30 cellular contexts compared by ENCODE assay signal in the genomic region with DNA sequence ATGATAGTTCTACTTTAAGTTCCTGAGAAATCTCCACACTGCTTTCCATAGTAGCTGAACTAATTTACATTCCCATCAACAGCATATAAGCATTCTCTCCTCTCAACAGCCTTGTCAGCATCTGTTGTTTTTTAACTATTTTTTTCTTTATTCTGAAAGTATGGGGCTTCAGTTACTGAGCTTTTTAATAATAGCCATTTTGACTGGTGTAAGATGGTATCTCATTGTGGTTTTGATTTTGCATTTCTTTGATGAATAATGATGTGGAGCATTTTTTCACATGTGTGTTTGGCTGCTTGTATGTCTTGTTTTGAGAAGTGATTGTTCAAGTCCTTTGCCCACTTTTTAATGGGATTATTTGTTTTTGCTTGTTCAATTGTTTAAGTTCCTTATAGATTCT. TPM values are rescaled to one million over a fixed set of nuclear protein-coding genes. Genes with fewer than 3 reads are reported as not detected.
"Had no signal": no experiment of that assay in that cellular context is flagged by ENCODE, and none has a peak within 500 bp of the region (broad histone marks: within the 10 kb centered on the region; RNA-seq: fewer than 3 reads in every experiment).

No MANE protein-coding gene starts in this region.

- H3K27ac ChIP-seq: body of pancreas, cardiac muscle cell, epithelial cell of prostate, lower lobe of right lung, sigmoid colon, thoracic aorta, vagina, VCaP had no signal

- DNase-seq: activated CD4-positive, CD25-positive, alpha-beta regulatory T cell treated with anti-CD3 and anti-CD28 coated beads, Interleukin-2, amount 50 U/mL, for 72 hours; activated naive CD4-positive, alpha-beta T cell; activated naive CD8-positive, alpha-beta T cell treated with anti-CD3 and anti-CD28 coated beads for 36 hours; activated T-cell treated with anti-CD3 and anti-CD28 coated beads, Interleukin-2, amount 50 U/mL, for 24 hours; amygdala; body of pancreas; foreskin melanocyte; lower lobe of right lung; mesendoderm; mucosa of descending colon; naive B cell; retina; sigmoid colon; stimulated activated CD4-positive, alpha-beta T cell treated with anti-CD3 and anti-CD28 coated beads, Interleukin-2, amount 100 ng/mL, for 48 hours; stimulated activated CD8-positive, alpha-beta memory T cell treated with anti-CD3 and anti-CD28 coated beads, Interleukin-4, amount 100 ng/mL, for 48 hours; stimulated activated naive B cell treated with anti-CD40 and anti-IgM and Interleukin-4, amounts not matched to agents 10 μg/mL and 1 μg/mL and 100 μg/mL, for 72 hours had no signal

- H3K27ac Mint-ChIP-seq: activated naive CD8-positive, alpha-beta T cell treated with anti-CD3 and anti-CD28 coated beads for 36 hours; activated T-cell treated with anti-CD3 and anti-CD28 coated beads, Interleukin-2, amount 50 U/mL, for 24 hours; activated T-helper 2 cell treated with anti-CD3 and anti-CD28 coated beads, Interferon-gamma antibody, Interleukin-2, Interleukin-4, amounts not matched to agents 10 μg/mL and 5 μg/mL and 100 μg/mL, durations not matched to agents 14 hours and 24 hours and 36 hours; naive B cell; progenitor cell of endocrine pancreas; stimulated activated naive B cell treated with anti-CD40 and anti-IgM and Interleukin-4, amounts not matched to agents 10 μg/mL and 1 μg/mL and 100 μg/mL, for 72 hours; T-helper 2 cell treated with Interferon-gamma antibody and Interleukin-4, amounts not matched to agents 5 μg/mL and 100 μg/mL, for 36 hours; type B pancreatic cell had no signal

- H3K36me3 ChIP-seq: cardiac muscle cell, lower lobe of right lung, sigmoid colon, thoracic aorta, vagina had no signal

- H3K27me3 ChIP-seq: body of pancreas, cardiac muscle cell, vagina had no signal

- H3K4me1 ChIP-seq: body of pancreas, lower lobe of right lung, sigmoid colon, vagina had no signal

- ATAC-seq: body of pancreas; left lobe of liver; lower lobe of right lung; mucosa of descending colon; stimulated activated naive B cell treated with anti-CD40 and anti-IgM and Interleukin-4, amounts not matched to agents 10 μg/mL and 1 μg/mL and 100 μg/mL, for 72 hours had no signal

- H3K4me1 Mint-ChIP-seq: activated naive CD8-positive, alpha-beta T cell treated with anti-CD3 and anti-CD28 coated beads for 36 hours; neural crest cell had no signal

- H3K27me3 Mint-ChIP-seq: progenitor cell of endocrine pancreas, type B pancreatic cell had no signal

- H3K9me3 ChIP-seq: lower lobe of right lung, mucosa of descending colon, sigmoid colon, thoracic aorta, vagina had no signal

- H3K4me3 Mint-ChIP-seq: activated naive CD8-positive, alpha-beta T cell treated with anti-CD3 and anti-CD28 coated beads for 36 hours; activated T-cell treated with anti-CD3 and anti-CD28 coated beads, Interleukin-2, amount 50 U/mL, for 24 hours; naive B cell; neural crest cell; stimulated activated naive B cell treated with anti-CD40 and anti-IgM and Interleukin-4, amounts not matched to agents 10 μg/mL and 1 μg/mL and 100 μg/mL, for 72 hours; T-helper 2 cell treated with Interferon-gamma antibody and Interleukin-4, amounts not matched to agents 5 μg/mL and 100 μg/mL, for 36 hours; type B pancreatic cell had no signal

- H3K4me3 ChIP-seq: body of pancreas, cardiac muscle cell, lower lobe of right lung, mucosa of descending colon, sigmoid colon, thoracic aorta, vagina had no signal

- H3K9me3 Mint-ChIP-seq: activated naive CD8-positive, alpha-beta T cell treated with anti-CD3 and anti-CD28 coated beads for 36 hours; activated T-cell treated with anti-CD3 and anti-CD28 coated beads, Interleukin-2, amount 50 U/mL, for 24 hours had no signal

- H3K36me3 Mint-ChIP-seq: activated naive CD8-positive, alpha-beta T cell treated with anti-CD3 and anti-CD28 coated beads for 36 hours; stimulated activated naive B cell treated with anti-CD40 and anti-IgM and Interleukin-4, amounts not matched to agents 10 μg/mL and 1 μg/mL and 100 μg/mL, for 72 hours; type B pancreatic cell had no signal

RNA-seq across cellular contexts. Expression of a gene that starts 2.4 kb away (rescaled TPM):
- total RNA-seq: activated naive CD8-positive, alpha-beta T cell treated with anti-CD3 and anti-CD28 coated beads for 36 hours; activated T-helper 2 cell treated with anti-CD3 and anti-CD28 coated beads, Interferon-gamma antibody, Interleukin-2, Interleukin-4, amounts not matched to agents 10 μg/mL and 5 μg/mL and 100 μg/mL, durations not matched to agents 14 hours and 24 hours and 36 hours; body of pancreas; cardiac muscle cell; cerebellum; kidney epithelial cell; left lobe of liver; lower lobe of right lung; mucosa of descending colon; neural crest cell; omental fat pad; progenitor cell of endocrine pancreas; sigmoid colon; thoracic aorta; vagina had no signal
- polyA plus RNA-seq: cardiac muscle cell, sigmoid colon had no signal

RNA-seq across cellular contexts. Expression of a gene that starts 5.5 kb away (rescaled TPM):
- total RNA-seq: activated naive CD8-positive, alpha-beta T cell treated with anti-CD3 and anti-CD28 coated beads for 36 hours; activated T-helper 2 cell treated with anti-CD3 and anti-CD28 coated beads, Interferon-gamma antibody, Interleukin-2, Interleukin-4, amounts not matched to agents 10 μg/mL and 5 μg/mL and 100 μg/mL, durations not matched to agents 14 hours and 24 hours and 36 hours; body of pancreas; cardiac muscle cell; cerebellum; kidney epithelial cell; left lobe of liver; lower lobe of right lung; mucosa of descending colon; neural crest cell; omental fat pad; progenitor cell of endocrine pancreas; sigmoid colon; thoracic aorta; vagina had no signal
- polyA plus RNA-seq: cardiac muscle cell, sigmoid colon had no signal

RNA-seq across cellular contexts. Expression of a gene that starts 7.3 kb away (rescaled TPM):
- total RNA-seq: activated naive CD8-positive, alpha-beta T cell treated with anti-CD3 and anti-CD28 coated beads for 36 hours; activated T-helper 2 cell treated with anti-CD3 and anti-CD28 coated beads, Interferon-gamma antibody, Interleukin-2, Interleukin-4, amounts not matched to agents 10 μg/mL and 5 μg/mL and 100 μg/mL, durations not matched to agents 14 hours and 24 hours and 36 hours; body of pancreas; cardiac muscle cell; cerebellum; left lobe of liver; lower lobe of right lung; mucosa of descending colon; neural crest cell; omental fat pad; progenitor cell of endocrine pancreas; sigmoid colon; thoracic aorta; vagina had no signal
- polyA plus RNA-seq: cardiac muscle cell, sigmoid colon had no signal

RNA-seq across cellular contexts. Expression of a gene that starts 11.3 kb away (rescaled TPM):
- total RNA-seq: activated naive CD8-positive, alpha-beta T cell treated with anti-CD3 and anti-CD28 coated beads for 36 hours; activated T-helper 2 cell treated with anti-CD3 and anti-CD28 coated beads, Interferon-gamma antibody, Interleukin-2, Interleukin-4, amounts not matched to agents 10 μg/mL and 5 μg/mL and 100 μg/mL, durations not matched to agents 14 hours and 24 hours and 36 hours; body of pancreas; cardiac muscle cell; cerebellum; kidney epithelial cell; left lobe of liver; lower lobe of right lung; mucosa of descending colon; neural crest cell; omental fat pad; progenitor cell of endocrine pancreas; sigmoid colon; thoracic aorta; vagina had no signal
- polyA plus RNA-seq: cardiac muscle cell, sigmoid colon had no signal

RNA-seq across cellular contexts. Expression of a gene that starts 13.1 kb away (rescaled TPM):
- total RNA-seq: activated naive CD8-positive, alpha-beta T cell treated with anti-CD3 and anti-CD28 coated beads for 36 hours; activated T-helper 2 cell treated with anti-CD3 and anti-CD28 coated beads, Interferon-gamma antibody, Interleukin-2, Interleukin-4, amounts not matched to agents 10 μg/mL and 5 μg/mL and 100 μg/mL, durations not matched to agents 14 hours and 24 hours and 36 hours; body of pancreas; cardiac muscle cell; cerebellum; kidney epithelial cell; left lobe of liver; lower lobe of right lung; mucosa of descending colon; neural crest cell; omental fat pad; progenitor cell of endocrine pancreas; sigmoid colon; thoracic aorta; vagina had no signal
- polyA plus RNA-seq: cardiac muscle cell, sigmoid colon had no signal
